In the genomic region with DNA sequence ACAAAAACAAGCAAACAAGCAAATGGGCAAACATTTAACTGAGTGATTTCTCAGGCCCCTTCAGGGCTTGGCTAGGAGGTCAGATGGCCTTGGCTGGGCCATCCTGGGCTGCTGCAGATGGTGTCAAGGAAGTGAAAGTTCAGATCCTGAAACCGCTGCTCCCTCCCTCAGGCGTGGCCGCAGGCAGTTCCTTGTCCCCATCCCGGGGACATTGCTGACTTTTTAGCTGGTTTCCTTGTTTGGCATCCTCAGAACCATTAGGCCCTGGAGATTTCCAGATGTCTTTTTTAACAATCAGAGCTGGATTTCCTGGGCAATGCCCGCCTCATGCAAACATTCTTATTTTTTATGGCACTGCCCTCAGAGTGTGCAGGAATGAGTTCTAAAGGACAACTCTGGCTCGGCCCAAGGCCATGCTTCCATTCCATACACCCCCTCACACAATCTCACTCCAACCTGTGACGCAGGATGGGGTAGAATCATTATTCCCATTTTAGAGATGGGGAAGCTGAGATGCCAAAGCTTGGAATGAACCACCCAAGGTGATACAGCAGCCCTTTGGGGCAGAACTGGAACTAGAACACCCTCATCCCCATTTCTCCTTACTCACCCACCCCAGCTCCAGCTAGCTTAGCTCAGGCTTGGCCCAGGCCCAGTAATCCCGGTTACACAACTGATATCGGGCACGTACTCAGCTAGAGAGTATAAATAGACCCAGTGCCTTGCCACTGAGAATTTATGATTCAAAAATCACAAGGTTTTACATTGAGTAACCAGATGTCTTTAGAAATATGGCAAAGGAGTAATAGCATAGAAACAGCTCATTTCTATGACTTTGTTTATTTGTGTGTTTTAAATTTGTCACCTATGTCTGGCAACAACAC, we compare ENCODE assay signal across 9 cellular contexts.
DNase-seq lines count a peak whose midpoint lies in the region; ATAC-seq and TF ChIP-seq lines count a peak whose summit lies in the region.
"Had no signal": no experiment of that assay in that cellular context is flagged by ENCODE, and none has a peak within 500 bp of the region (broad histone marks: within the 10 kb centered on the region; RNA-seq: fewer than 3 reads in every experiment).

No MANE protein-coding gene starts in this region.

- DNase-seq in astrocyte of the spinal cord (ENCODE audit: low read depth, low spot score) = peak; percentile 13
- DNase-seq in iris pigment epithelial cell (ENCODE audit: low read depth) = peak; percentile 84
- DNase-seq in testis = peak; percentile 65
- DNase-seq in A172 (ENCODE audit: low spot score) = no peak
- DNase-seq in effector CD8-positive, alpha-beta T cell (lab: John Stamatoyannopoulos, UW) = no peak
- DNase-seq: NCI-H510A treated with DMSO at 0.1 percent for 48 hours had no signal

- intact Hi-C loops in testis (cut with DNase I; ENCODE audit: low total_unique reads) = no loop called here

- in situ Hi-C loops in astrocyte of the spinal cord (cut with HindIII; ENCODE audit: low sequenced_read_pairs) = no loop called here

- H3K27ac ChIP-seq in testis = peak overlapping the region in 1 of 2 donors; percentile 32

- no peaks in the 10 kb centered on the region for H3K9me3 ChIP-seq in testis

- ATAC-seq in HG03175 (IDR thresholded peaks at IDR 0.05; ENCODE audit: unreplicated experiment) (peak; percentile 32), GM19035 (IDR thresholded peaks at IDR 0.05; ENCODE audit: unreplicated experiment) (no peak), HG03571 (IDR thresholded peaks at IDR 0.05; ENCODE audit: unreplicated experiment) (no peak)

- TF ChIP-seq POLR2A in testis (IDR thresholded peaks at IDR 0.05) = no peak

- no peaks in the 10 kb centered on the region for H3K27me3 ChIP-seq in testis

- no peak for TF ChIP-seq CTCF in astrocyte of the spinal cord (IDR thresholded peaks at IDR 0.05; ENCODE audit: low read depth, low read length)
- TF ChIP-seq CTCF in testis (IDR thresholded peaks at IDR 0.05) = no peak

- H3K36me3 ChIP-seq in testis (ENCODE audit: low read depth, missing control alignments) = no peaks in the 10 kb centered on the region

- H3K4me3 ChIP-seq in astrocyte of the spinal cord (ENCODE audit: low read depth, low read length) = no peak overlapping the region
- no peak overlapping the region for H3K4me3 ChIP-seq in testis

- H3K4me1 ChIP-seq in testis = peaks cover 15% of the 10 kb centered on the region

- WGBS in testis, 2 donors = 55 to 61% methylated on average over 10 of the region's 10 CpGs

Comparison
In these comparisons a context has a peak if more than half of its experiments do, and no peak if none do; other contexts are left out.
1. DNase-seq: peak in astrocyte of the spinal cord (single experiment), iris pigment epithelial cell (single experiment) and testis (single experiment); none in A172 (single experiment) and effector CD8-positive, alpha-beta T cell (single experiment).